8 cellular contexts compared by ENCODE assay signal in the genomic region with DNA sequence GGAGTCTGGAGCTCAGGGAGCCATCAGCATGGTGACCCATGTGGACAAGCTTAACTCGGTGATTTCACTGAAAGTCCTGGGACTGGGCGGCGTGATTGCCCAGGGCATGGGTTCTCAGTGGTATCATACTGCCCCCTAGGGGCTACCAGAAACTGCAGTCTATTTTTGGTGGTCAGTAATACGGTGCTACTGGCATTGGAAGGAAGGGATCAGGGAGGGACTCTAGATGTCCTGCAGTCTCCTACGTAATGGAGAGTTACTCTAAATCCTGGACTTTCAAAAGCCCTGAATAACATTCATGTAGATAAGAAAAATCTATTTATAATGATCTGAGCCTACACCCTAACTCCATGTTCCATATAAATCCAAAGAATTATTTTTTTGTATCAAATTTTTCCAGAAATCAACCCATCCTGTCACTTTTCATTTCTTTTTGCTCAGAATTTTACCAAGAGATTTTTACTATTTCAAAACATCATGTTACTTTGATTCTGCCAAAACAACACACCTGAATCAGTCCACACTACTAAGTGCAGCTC. TPM values are rescaled to one million over a fixed set of nuclear protein-coding genes. Genes with fewer than 3 reads are reported as not detected.
A peak's percentile ranks its signal among the peaks of the same experiment; 100 is the strongest.
DNase-seq lines count a peak whose midpoint lies in the region; ATAC-seq and TF ChIP-seq lines count a peak whose summit lies in the region.

No MANE protein-coding gene starts in this region.

- WGBS in mammary epithelial cell (ENCODE audit: low coverage, missing lambda C conversion rate) = 10% methylated on average over 4 of the region's 5 CpGs
- 6 to 20% (median 11%) methylated on average over 5 of the region's 5 CpGs for WGBS in spleen, 5 donors

- no peaks in the 10 kb centered on the region for H3K9me3 ChIP-seq in mammary epithelial cell (replicated peaks; ENCODE audit: insufficient read depth, low read length)
- H3K9me3 ChIP-seq in spleen = no peaks in the 10 kb centered on the region

- CTCF ChIA-PET in mammary epithelial cell (lab: Charles Lee; ENCODE audit: low non-redundant PET) = interaction anchor here (0.5 to 0.8 kb wide), 5 partner anchors 48 to 442 kb away, joined by 3 to 10 read pairs (median 3); partner anchors contain the start of gene BMP8A

- H2AFZ ChIP-seq in mammary epithelial cell (ENCODE audit: low read depth, low read length) = peak overlapping the region; percentile 45

- H3K27me3 ChIP-seq in mammary epithelial cell (ENCODE audit: insufficient read depth, low read length) (no peaks in the 10 kb centered on the region), spleen (replicated peaks in 1 of 7) (no peaks in the 10 kb centered on the region)

- H4K20me1 ChIP-seq in mammary epithelial cell (ENCODE audit: insufficient read depth, low read length) = no peaks in the 10 kb centered on the region

- no peak overlapping the region for H3K9ac ChIP-seq in mammary epithelial cell (ENCODE audit: insufficient read depth, low read length)

- no peak overlapping the region for H3K4me2 ChIP-seq in mammary epithelial cell (ENCODE audit: insufficient read depth, low read depth, low read length)

- DNase-seq in AG20443 (ENCODE audit: low spot score) (peak; percentile 92), NCI-H1694 (lab: John Stamatoyannopoulos, UW) (peak; percentile 100), T-helper 1 cell (peak in 3 of 5 donors; percentile 22 to 48 (median 26)), mammary epithelial cell (peak; percentile 45), inferior parietal cortex (ENCODE audit: extremely low spot score) (peak; percentile 89), spleen (peak; percentile 78)

- H3K27ac ChIP-seq in mammary epithelial cell (ENCODE audit: insufficient read depth, low read depth, low read length) (no peak overlapping the region), spleen (no peak overlapping the region)

- no peak for TF ChIP-seq POLR2A in spleen (IDR thresholded peaks at IDR 0.05)

- dilution Hi-C loops in mammary epithelial cell (cut with HindIII; ENCODE audit: low sequenced_read_pairs) = loop anchor here (25.0 kb wide), 1 partner anchor 452 kb away; no protein-coding TSS in a partner anchor

- H3K79me2 ChIP-seq in mammary epithelial cell (ENCODE audit: insufficient read depth, low read length) = no peaks in the 10 kb centered on the region

- in situ Hi-C loops in mammary epithelial cell (cut with MboI; ENCODE audit: low sequenced_read_pairs in 2 of 2) = loop anchor here (5.0 to 25.0 kb wide), 3 partner anchors 97 to 452 kb away; no protein-coding TSS in a partner anchor

- ATAC-seq in GM18873 (IDR thresholded peaks at IDR 0.05; ENCODE audit: low FRiP score, unreplicated experiment) (peak; percentile 62), GM21723 (IDR thresholded peaks at IDR 0.05; ENCODE audit: unreplicated experiment) (no peak)

- H3K4me1 ChIP-seq in mammary epithelial cell (ENCODE audit: insufficient read depth, low read length) (no peaks in the 10 kb centered on the region), spleen (peaks cover 0 to 12% (median 7%) of the 10 kb centered on the region in 6 donors)

- no peak overlapping the region for H3K4me3 ChIP-seq in mammary epithelial cell (replicated peaks in 1 of 3; ENCODE audit: insufficient read depth in 1 of 3, low read depth in 2 of 3, low read length in 3 of 3)
- H3K4me3 ChIP-seq in spleen = no peak overlapping the region

- intact Hi-C loops in mammary epithelial cell (cut with micrococcal nuclease) = loop anchor here (1.0 to 5.0 kb wide), 2 partner anchors 62 to 441 kb away; no protein-coding TSS in a partner anchor
- intact Hi-C loops in spleen (cut with DNase I; ENCODE audit: low total_unique reads) = loop anchor here (5.0 to 10.0 kb wide), 2 partner anchors 65 to 442 kb away; no protein-coding TSS in a partner anchor

- no TSS peak for BruUV-seq in mammary epithelial cell (replicated peaks; lab: Mats Ljungman, UMichigan)

- TF ChIP-seq CTCF in mammary epithelial cell (conservative IDR thresholded peaks at IDR 0.05 in 1 of 2, IDR thresholded peaks at IDR 0.05 in 1 of 2; ENCODE audit: extremely low read depth in 1 of 2, insufficient read depth in 1 of 2, low read depth in 1 of 2, low read length in 2 of 2) = peak; percentile 88
- TF ChIP-seq CTCF in spleen (IDR thresholded peaks at IDR 0.05 in 8 of 11, conservative IDR thresholded peaks at IDR 0.05 in 3 of 11) = peak; percentile 48 to 88 (median 80)

- H3K36me3 ChIP-seq in mammary epithelial cell (ENCODE audit: insufficient read depth, low read length) (no peaks in the 10 kb centered on the region), spleen (peaks cover 0 to 67% (median 16%) of the 10 kb centered on the region in 6 donors)

RNA-seq across cellular contexts. Expression of gene PABPC4, which starts 37.3 kb away (rescaled TPM):
- total RNA-seq in mammary epithelial cell (100 to 1,000 TPM; 197 to 290 TPM), spleen (100 to 1,000 TPM; 145 to 241 (median 172) TPM)
- polyA plus RNA-seq in mammary epithelial cell (119 TPM), spleen (100 to 1,000 TPM; 111 to 117 (median 114) TPM)
- polyA minus RNA-seq in mammary epithelial cell = 337 TPM

RNA-seq across cellular contexts. Expression of gene BMP8A, which starts 47.9 kb away (rescaled TPM):
- under 1 TPM in 1 of 2 donors, not detected in 1; 0.50 TPM for total RNA-seq in mammary epithelial cell
- polyA plus RNA-seq in mammary epithelial cell = not detected
- polyA minus RNA-seq in mammary epithelial cell = not detected
- 1 to 10 TPM in 6 of 7 donors, under 1 TPM in 1; 0.79 to 2.8 (median 2.2) TPM for total RNA-seq in spleen
- under 1 TPM in 2 of 3 donors, not detected in 1; 0.06 to 0.08 TPM for polyA plus RNA-seq in spleen

Comparison
In these comparisons a context has a peak if more than half of its experiments do, and no peak if none do; other contexts are left out.
1. DNase-seq: peak in every context shown above with its lines; median percentile 100 in NCI-H1694; 92 in AG20443; 89 in inferior parietal cortex; 78 in spleen; 45 in mammary epithelial cell; 26 in T-helper 1 cell.